ENCODE assay signal across 11 cellular contexts in genomic region chr18:13220326-13220991, GRCh38. TPM values are rescaled to one million over a fixed set of nuclear protein-coding genes. Genes with fewer than 3 reads are reported as not detected.
DNase-seq lines count a peak whose midpoint lies in the region; ATAC-seq and TF ChIP-seq lines count a peak whose summit lies in the region.
"Had no signal": no experiment of that assay in that cellular context is flagged by ENCODE, and none has a peak within 500 bp of the region (broad histone marks: within the 10 kb centered on the region; RNA-seq: fewer than 3 reads in every experiment).

No MANE protein-coding gene starts in this region.

- H3K9me2 ChIP-seq in Loucy (replicated peaks; ENCODE audit: low read depth, low read length) = no peaks in the 10 kb centered on the region

- H4K20me1 ChIP-seq in Loucy (ENCODE audit: insufficient read depth, low read length, poor library complexity, severe bottlenecking) (peaks cover 9% of the 10 kb centered on the region), neural progenitor cell (ENCODE audit: low read depth) (peaks cover 20% of the 10 kb centered on the region)

- H3K4me3 Mint-ChIP-seq in neural progenitor cell = peak overlapping the region; percentile 11
- H3K4me3 Mint-ChIP-seq in glutamatergic neuron (ENCODE audit: unreplicated experiment) = no peak overlapping the region

- H3K4me1 Mint-ChIP-seq in neural progenitor cell = peaks cover 50% of the 10 kb centered on the region
- H3K4me1 Mint-ChIP-seq in glutamatergic neuron (ENCODE audit: low read depth, unreplicated experiment) = peaks cover 17% of the 10 kb centered on the region

- H3K9ac ChIP-seq in Loucy (ENCODE audit: low read depth, low read length, poor library complexity, severe bottlenecking) = peak overlapping the region; percentile 81
- peak overlapping the region in 1 of 2 donors; percentile 2 for H3K9ac ChIP-seq in duodenal mucosa (ENCODE audit: low read depth in 1 of 2, low read length in 2 of 2)
- H3K9ac ChIP-seq in neural progenitor cell = no peak overlapping the region

- no peak for DNase-seq in neural progenitor cell (ENCODE audit: low spot score)
- DNase-seq in glutamatergic neuron = no peak
- DNase-seq: activated CD4-positive, CD25-positive, alpha-beta regulatory T cell treated with anti-CD3 and anti-CD28 coated beads, Interleukin-2, amount 50 U/mL, for 72 hours; IMR-90 had no signal

- peak overlapping the region; percentile 94 for H3K4me2 ChIP-seq in Loucy (ENCODE audit: low read depth, low read length, poor library complexity, severe bottlenecking)
- H3K4me2 ChIP-seq in neural progenitor cell = no peak overlapping the region

- H3K36me3 ChIP-seq in Loucy (ENCODE audit: insufficient read depth, low read length) (no peaks in the 10 kb centered on the region), duodenal mucosa (ENCODE audit: control insufficient read depth in 1 of 2, insufficient read depth in 2 of 2, low read length in 2 of 2) (no peaks in the 10 kb centered on the region), neural progenitor cell (no peaks in the 10 kb centered on the region)

- peaks cover 64% of the 10 kb centered on the region for H3K4me1 ChIP-seq in Loucy (ENCODE audit: insufficient read depth, low read length, poor library complexity, severe bottlenecking)
- H3K4me1 ChIP-seq in duodenal mucosa (ENCODE audit: control insufficient read depth in 1 of 2, insufficient read depth in 2 of 2, low read length in 2 of 2) = peaks cover 55 to 60% of the 10 kb centered on the region in 2 donors
- H3K4me1 ChIP-seq in neural progenitor cell = peaks cover 30% of the 10 kb centered on the region

- ATAC-seq in HG03097 (IDR thresholded peaks at IDR 0.05; ENCODE audit: low FRiP score, unreplicated experiment) = no peak
- no peak for ATAC-seq in GM19328 (IDR thresholded peaks at IDR 0.05; ENCODE audit: unreplicated experiment)
- no peak for ATAC-seq in GM19455 (IDR thresholded peaks at IDR 0.05; ENCODE audit: unreplicated experiment)

- H3K9me3 ChIP-seq in Loucy (ENCODE audit: insufficient read depth, low read depth, low read length) (no peaks in the 10 kb centered on the region), duodenal mucosa (ENCODE audit: control insufficient read depth in 1 of 2, low read length in 2 of 2) (no peaks in the 10 kb centered on the region), neural progenitor cell (ENCODE audit: low read depth) (no peaks in the 10 kb centered on the region)

- H3K27me3 ChIP-seq in Loucy (ENCODE audit: insufficient read depth, low read length, poor library complexity, severe bottlenecking) = no peaks in the 10 kb centered on the region
- H3K27me3 ChIP-seq in duodenal mucosa (ENCODE audit: control insufficient read depth in 1 of 2, insufficient read depth in 2 of 2, low read length in 2 of 2) = no peaks in the 10 kb centered on the region
- peaks cover 64% of the 10 kb centered on the region for H3K27me3 ChIP-seq in neural progenitor cell

- H3K79me2 ChIP-seq in Loucy (ENCODE audit: insufficient read depth, low read length) = peaks cover 68% of the 10 kb centered on the region
- H3K79me2 ChIP-seq in neural progenitor cell (ENCODE audit: low read depth) = no peaks in the 10 kb centered on the region

- H3K27ac ChIP-seq in C4-2B (peak overlapping the region; percentile 1; the same call in 1 of the 2 replicates), duodenal mucosa (ENCODE audit: low read depth, low read length) (no peak overlapping the region), neural progenitor cell (no peak overlapping the region)

- H3K4me3 ChIP-seq in Loucy (ENCODE audit: low read length, poor library complexity, severe bottlenecking) (peak overlapping the region; percentile 86), duodenal mucosa (ENCODE audit: low read depth in 1 of 2, low read length in 2 of 2) (peak overlapping the region; percentile 37 to 38), neural progenitor cell (no peak overlapping the region)

- H3K27me3 Mint-ChIP-seq in neural progenitor cell (ENCODE audit: insufficient read depth, low read depth) (peaks cover 19% of the 10 kb centered on the region), glutamatergic neuron (ENCODE audit: unreplicated experiment) (peaks cover 14% of the 10 kb centered on the region)

- H2AFZ ChIP-seq in Loucy (ENCODE audit: low read length) (no peak overlapping the region), neural progenitor cell (replicated peaks) (no peak overlapping the region)

- H3F3A ChIP-seq in Loucy (ENCODE audit: low read depth) (peaks cover 5% of the 10 kb centered on the region; the same call in 1 of the 2 replicates), neural progenitor cell (ENCODE audit: low read depth) (peaks cover 21% of the 10 kb centered on the region)

- H3K27ac Mint-ChIP-seq in neural progenitor cell = no peak overlapping the region
- H3K27ac Mint-ChIP-seq in glutamatergic neuron (ENCODE audit: unreplicated experiment) = no peak overlapping the region
- H3K27ac Mint-ChIP-seq: memory B cell had no signal

- no peaks in the 10 kb centered on the region for H3K36me3 Mint-ChIP-seq in neural progenitor cell
- peaks cover 4% of the 10 kb centered on the region for H3K36me3 Mint-ChIP-seq in glutamatergic neuron (ENCODE audit: unreplicated experiment)
- H3K36me3 Mint-ChIP-seq: memory B cell had no signal

- no peaks in the 10 kb centered on the region for H3K9me3 Mint-ChIP-seq in neural progenitor cell
- H3K9me3 Mint-ChIP-seq in glutamatergic neuron (ENCODE audit: unreplicated experiment) = peaks cover 9% of the 10 kb centered on the region
- H3K9me3 Mint-ChIP-seq: memory B cell had no signal

- TF ChIP-seq CTCF in C4-2B (conservative IDR thresholded peaks at IDR 0.05) = no peak
- TF ChIP-seq CTCF in Loucy (conservative IDR thresholded peaks at IDR 0.05; ENCODE audit: low read length) = no peak
- no peak for TF ChIP-seq CTCF in neural progenitor cell (IDR thresholded peaks at IDR 0.05)
- TF ChIP-seq CTCF in glutamatergic neuron (IDR thresholded peaks at IDR 0.05; ENCODE audit: partially characterized antibody, unreplicated experiment) = no peak

RNA-seq across cellular contexts. Expression of gene LDLRAD4, which starts 1.9 kb away (rescaled TPM):
- 0.28 and 0.65 TPM in 2 replicates for total RNA-seq in neural progenitor cell (ENCODE audit: low replicate concordance)
- total RNA-seq in glutamatergic neuron (ENCODE audit: unreplicated experiment) = 0.29 TPM
- total RNA-seq: IMR-90 had no signal
